Comparison of ENCODE assay signal across 1 cellular context in genomic region chr2:27596627-27597026, GRCh38.
TF ChIP-seq lines count a peak whose summit lies in the region.

No MANE protein-coding gene starts in this region.

TF ChIP-seq in HepG2, 621 proteins besides CTCF, POLR2A, EP300 and RAD21 (continues in another document):
- TF ChIP-seq JDP2 (CRISPR knock-in tag; IDR thresholded peaks at IDR 0.05; ENCODE audit: borderline replicate concordance) (no peak), ZNF17 (CRISPR knock-in tag; IDR thresholded peaks at IDR 0.05) (no peak), ZBED4 (CRISPR knock-in tag; IDR thresholded peaks at IDR 0.05; ENCODE audit: borderline replicate concordance) (no peak), SCMH1 (CRISPR knock-in tag; IDR thresholded peaks at IDR 0.05; ENCODE audit: borderline replicate concordance) (no peak), STAT5B (CRISPR knock-in tag; IDR thresholded peaks at IDR 0.05) (no peak), ZNF224 (CRISPR knock-in tag; IDR thresholded peaks at IDR 0.05) (no peak), ZNF710 (CRISPR knock-in tag; IDR thresholded peaks at IDR 0.05; ENCODE audit: borderline replicate concordance) (no peak), EHMT2 (IDR thresholded peaks at IDR 0.05; ENCODE audit: borderline replicate concordance, low read depth, low read length) (no peak), XRCC5 (optimal IDR thresholded peaks at IDR 0.05; ENCODE audit: low read length) (no peak), ZNF616 (CRISPR knock-in tag; IDR thresholded peaks at IDR 0.05; ENCODE audit: low read depth) (no peak), RFXAP (CRISPR knock-in tag; IDR thresholded peaks at IDR 0.05; ENCODE audit: borderline replicate concordance) (no peak), RFX5 (IDR thresholded peaks at IDR 0.05; ENCODE audit: low read depth, low read length) (no peak), ZHX2 (IDR thresholded peaks at IDR 0.05; ENCODE audit: low read depth) (no peak), ZHX2 (CRISPR knock-in tag; IDR thresholded peaks at IDR 0.05; ENCODE audit: borderline replicate concordance) (no peak), GABPA (IDR thresholded peaks at IDR 0.05; ENCODE audit: low read depth, low read length) (no peak), GABPA (CRISPR knock-in tag; IDR thresholded peaks at IDR 0.05; ENCODE audit: low read depth) (no peak), SNAI1 (CRISPR knock-in tag; IDR thresholded peaks at IDR 0.05; ENCODE audit: borderline replicate concordance) (no peak), MAZ (IDR thresholded peaks at IDR 0.05; ENCODE audit: borderline replicate concordance, low read depth, low read length) (no peak), MAZ (CRISPR knock-in tag; IDR thresholded peaks at IDR 0.05; ENCODE audit: low read depth) (no peak), ZNF724P (CRISPR knock-in tag; IDR thresholded peaks at IDR 0.05; ENCODE audit: borderline replicate concordance) (no peak), NCOA1 (CRISPR knock-in tag; IDR thresholded peaks at IDR 0.05) (no peak), ZNF773 (CRISPR knock-in tag; IDR thresholded peaks at IDR 0.05; ENCODE audit: borderline replicate concordance) (no peak), ZNF746 (CRISPR knock-in tag; IDR thresholded peaks at IDR 0.05) (no peak), ZNF326 (CRISPR knock-in tag; IDR thresholded peaks at IDR 0.05; ENCODE audit: borderline replicate concordance) (no peak), ZNF558 (CRISPR knock-in tag; IDR thresholded peaks at IDR 0.05; ENCODE audit: borderline replicate concordance) (no peak), ZNF619 (CRISPR knock-in tag; IDR thresholded peaks at IDR 0.05) (no peak), THAP11 (CRISPR knock-in tag; IDR thresholded peaks at IDR 0.05) (0 out of 2 replicates have a peak, but pooled peaks have one; percentile 19), ZMAT3 (CRISPR knock-in tag; conservative IDR thresholded peaks at IDR 0.05) (no peak), ARID5B (CRISPR knock-in tag; IDR thresholded peaks at IDR 0.05) (peak; percentile 19; the same call in 1 of the 2 replicates), NR2C2 (CRISPR knock-in tag; IDR thresholded peaks at IDR 0.05; ENCODE audit: borderline replicate concordance) (0 out of 2 replicates have a peak, but pooled peaks have one; percentile 19), ZHX1 (CRISPR knock-in tag; IDR thresholded peaks at IDR 0.05; ENCODE audit: low read depth) (no peak), CREBL2 (CRISPR knock-in tag; IDR thresholded peaks at IDR 0.05; ENCODE audit: borderline replicate concordance) (no peak), ATF2 (CRISPR knock-in tag; IDR thresholded peaks at IDR 0.05) (0 out of 2 replicates have a peak, but pooled peaks have one; percentile 20), ZNF431 (CRISPR knock-in tag; IDR thresholded peaks at IDR 0.05; ENCODE audit: borderline replicate concordance, low read depth) (no peak), ZNF740 (CRISPR knock-in tag; IDR thresholded peaks at IDR 0.05) (no peak), ZGPAT (CRISPR knock-in tag; IDR thresholded peaks at IDR 0.05) (peak; percentile 26; the same call in 1 of the 2 replicates), JARID2 (CRISPR knock-in tag; IDR thresholded peaks at IDR 0.05; ENCODE audit: insufficient replicate concordance) (no peak), SP2 (CRISPR knock-in tag; IDR thresholded peaks at IDR 0.05) (no peak)
